22 cellular contexts compared by ENCODE assay signal in genomic region chr2:149559341-149560068, GRCh38.
"Had no signal": no experiment of that assay in that cellular context is flagged by ENCODE, and none has a peak within 500 bp of the region (broad histone marks: within the 10 kb centered on the region; RNA-seq: fewer than 3 reads in every experiment).

No MANE protein-coding gene starts in this region.

- H3K9me3 Mint-ChIP-seq: activated naive CD4-positive, alpha-beta T cell treated with anti-CD3 and anti-CD28 coated beads, Interleukin-2, amount 50 U/mL, for 24 hours; activated T-cell treated with anti-CD3 and anti-CD28 coated beads, Interleukin-2, amount 50 U/mL, for 72 hours; memory B cell; natural killer cell; stimulated activated effector memory CD8-positive, alpha-beta T cell treated with anti-CD3 and anti-CD28 coated beads, Interleukin-12 subunit alpha, Interleukin-12 subunit beta, amount 100 ng/mL, for 72 hours had no signal

- H3K36me3 Mint-ChIP-seq: activated naive CD4-positive, alpha-beta T cell treated with anti-CD3 and anti-CD28 coated beads, Interleukin-2, amount 50 U/mL, for 24 hours; memory B cell; natural killer cell had no signal

- H3K4me1 ChIP-seq: breast epithelium had no signal

- H3K27ac Mint-ChIP-seq: activated naive CD4-positive, alpha-beta T cell treated with anti-CD3 and anti-CD28 coated beads, Interleukin-2, amount 50 U/mL, for 24 hours; activated T-cell treated with anti-CD3 and anti-CD28 coated beads, Interleukin-2, amount 50 U/mL, for 72 hours; memory B cell; natural killer cell; stimulated activated effector memory CD8-positive, alpha-beta T cell treated with anti-CD3 and anti-CD28 coated beads, Interleukin-12 subunit alpha, Interleukin-12 subunit beta, amount 100 ng/mL, for 72 hours had no signal

- H3K9me3 ChIP-seq: breast epithelium, esophagus muscularis mucosa, gastroesophageal sphincter, heart right ventricle, neutrophil, pancreas, stomach, upper lobe of left lung had no signal

- H3K27ac ChIP-seq: breast epithelium, coronary artery, esophagus muscularis mucosa, gastroesophageal sphincter, heart right ventricle, neutrophil, pancreas, stomach, upper lobe of left lung had no signal

- ATAC-seq: activated CD4-positive, CD25-positive, alpha-beta regulatory T cell treated with anti-CD3 and anti-CD28 coated beads, Interleukin-2, amount 50 U/mL, for 24 hours; activated T-cell treated with anti-CD3 and anti-CD28 coated beads, Interleukin-2, amount 50 U/mL, for 72 hours; gastroesophageal sphincter; heart right ventricle; natural killer cell; pancreas; sciatic nerve; stimulated activated effector memory CD8-positive, alpha-beta T cell treated with anti-CD3 and anti-CD28 coated beads, Interleukin-12 subunit alpha, Interleukin-12 subunit beta, amount 100 ng/mL, for 72 hours had no signal

- H3K4me1 Mint-ChIP-seq: activated naive CD4-positive, alpha-beta T cell treated with anti-CD3 and anti-CD28 coated beads, Interleukin-2, amount 50 U/mL, for 24 hours; memory B cell; stimulated activated effector memory CD8-positive, alpha-beta T cell treated with anti-CD3 and anti-CD28 coated beads, Interleukin-12 subunit alpha, Interleukin-12 subunit beta, amount 100 ng/mL, for 72 hours had no signal

- DNase-seq: activated CD4-positive, alpha-beta T cell treated with anti-CD3 and anti-CD28 coated beads, Interleukin-2, amount 50 U/mL, for 1 hour; activated CD8-positive, alpha-beta memory T cell treated with anti-CD3 and anti-CD28 coated beads for 24 hours; activated CD8-positive, alpha-beta memory T cell treated with anti-CD3 and anti-CD28 coated beads, Interleukin-2, amount 50 U/mL, for 48 hours; activated effector memory CD4-positive, alpha-beta T cell treated with anti-CD3 and anti-CD28 coated beads, Interleukin-2, amount 50 U/mL, for 16 hours; activated T-cell treated with anti-CD3 and anti-CD28 coated beads, Interleukin-2, amount 50 U/mL, for 72 hours; heart right ventricle; natural killer cell; pancreas; stimulated activated CD4-positive, alpha-beta T cell treated with anti-CD3 and anti-CD28 coated beads, Interleukin-4, amount 100 ng/mL, for 24 hours; stomach; T1000; upper lobe of left lung had no signal

- H3K27me3 ChIP-seq: breast epithelium, gastroesophageal sphincter, stomach, upper lobe of left lung had no signal

- H3K36me3 ChIP-seq: breast epithelium, esophagus muscularis mucosa, gastroesophageal sphincter, heart right ventricle, neutrophil, pancreas, stomach, upper lobe of left lung had no signal

- H3K4me3 ChIP-seq: breast epithelium, coronary artery, esophagus muscularis mucosa, gastroesophageal sphincter, heart right ventricle, pancreas, stomach, upper lobe of left lung had no signal

- H3K4me3 Mint-ChIP-seq: activated naive CD4-positive, alpha-beta T cell treated with anti-CD3 and anti-CD28 coated beads, Interleukin-2, amount 50 U/mL, for 24 hours; activated T-cell treated with anti-CD3 and anti-CD28 coated beads, Interleukin-2, amount 50 U/mL, for 72 hours; memory B cell; natural killer cell; stimulated activated effector memory CD8-positive, alpha-beta T cell treated with anti-CD3 and anti-CD28 coated beads, Interleukin-12 subunit alpha, Interleukin-12 subunit beta, amount 100 ng/mL, for 72 hours had no signal
